19 cellular contexts compared by ENCODE assay signal in the genomic region with DNA sequence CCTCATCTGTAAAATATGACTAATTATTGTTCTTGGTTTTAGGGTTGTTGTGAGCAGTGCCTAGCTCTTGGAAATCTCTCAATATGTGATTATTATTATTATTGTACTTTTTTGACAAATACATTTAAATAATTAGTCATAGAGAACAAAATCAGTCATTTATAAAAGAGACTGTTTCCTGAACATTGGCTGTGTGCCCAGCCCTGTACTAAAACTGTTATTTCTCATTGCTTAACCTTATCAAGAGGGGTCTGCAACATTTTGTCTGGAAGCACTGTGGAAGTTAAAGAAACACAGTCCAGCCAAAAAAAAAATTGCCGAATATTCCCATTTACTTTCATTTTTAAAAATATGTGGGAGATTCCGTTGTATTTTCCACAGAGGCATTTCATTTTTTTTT.
DNase-seq lines count a peak whose midpoint lies in the region; ATAC-seq, FAIRE-seq and TF ChIP-seq lines count a peak whose summit lies in the region.
"Had no signal": no experiment of that assay in that cellular context is flagged by ENCODE, and none has a peak within 500 bp of the region (broad histone marks: within the 10 kb centered on the region; RNA-seq: fewer than 3 reads in every experiment).

No MANE protein-coding gene starts in this region.

- no peak for ATAC-seq in GM19035 (IDR thresholded peaks at IDR 0.05; ENCODE audit: unreplicated experiment)
- ATAC-seq: HCT116 had no signal

- H3K27ac Mint-ChIP-seq in mesothelial cell of epicardium: peak overlapping the region; percentile 33
- H3K27ac Mint-ChIP-seq: CD14-positive monocyte had no signal

- no peak for FAIRE-seq in kidney (lab: Jason Lieb, UNC)
- FAIRE-seq: A204.1, GM12891, GM19239, HTR-8/SVneo had no signal

- H3K4me2 ChIP-seq in fibroblast of lung (ENCODE audit: extremely low read depth, insufficient read depth, low read length): peak overlapping the region; percentile 17

- H3K27me3 Mint-ChIP-seq in mesothelial cell of epicardium (ENCODE audit: low read depth): no peaks in the 10 kb centered on the region

- no peak overlapping the region for H3K4me3 Mint-ChIP-seq in mesothelial cell of epicardium
- H3K4me3 Mint-ChIP-seq: CD14-positive monocyte had no signal

- H3K9ac ChIP-seq in fibroblast of lung (ENCODE audit: insufficient read depth, low read length) (no peak overlapping the region), kidney (ENCODE audit: low read length in 2 of 2) (no peak overlapping the region)

- intact Hi-C loops in kidney (cut with DNase I): no loop called here

- H4K20me1 ChIP-seq in fibroblast of lung (ENCODE audit: control insufficient read depth, extremely low read depth, insufficient read depth, low read length): no peaks in the 10 kb centered on the region

- DNase-seq in fibroblast of lung (ENCODE audit: low read depth in 2 of 2) (peak; percentile 10 to 73), mesothelial cell of epicardium (ENCODE audit: low spot score in 2 of 2, unreplicated experiment in 2 of 2) (no peak), kidney (no peak), NCI-H2227 treated with DMSO at 0.1 percent for 48 hours (lab: John Stamatoyannopoulos, UW) (no peak), GDM1 (lab: John Stamatoyannopoulos, UW) (no peak)
- DNase-seq: Caco-2, MV-4-11, NCI-H1436, NCI-H2081, NCI-H524 treated with DMSO at 0.1 percent for 48 hours had no signal

- no peaks in the 10 kb centered on the region for H3K27me3 ChIP-seq in ACC112 (ENCODE audit: insufficient read depth, low read length)
- H3K27me3 ChIP-seq in fibroblast of lung (ENCODE audit: control insufficient read depth, insufficient read depth, low read length): no peaks in the 10 kb centered on the region

- H3K79me2 ChIP-seq in ACC112 (ENCODE audit: control insufficient read depth, insufficient read depth, low read length, unreplicated experiment) (no peaks in the 10 kb centered on the region), fibroblast of lung (ENCODE audit: control insufficient read depth, insufficient read depth, low read length) (no peaks in the 10 kb centered on the region)

- H3K4me1 Mint-ChIP-seq in mesothelial cell of epicardium: peaks cover 22% of the 10 kb centered on the region
- H3K4me1 Mint-ChIP-seq: CD14-positive monocyte had no signal

- H3K27ac ChIP-seq in ACC112 (ENCODE audit: low read depth, low read length) (no peak overlapping the region), fibroblast of lung (ENCODE audit: insufficient read depth, low read length) (no peak overlapping the region), kidney (ENCODE audit: low read depth in 2 of 2, low read length in 2 of 2) (no peak overlapping the region)

- TF ChIP-seq CTCF in WI38 (IDR thresholded peaks at IDR 0.05; ENCODE audit: low read depth, low read length) (no peak), fibroblast of lung (conservative IDR thresholded peaks at IDR 0.05 in 1 of 2, IDR thresholded peaks at IDR 0.05 in 1 of 2; ENCODE audit: low read depth in 1 of 2, low read length in 2 of 2) (no peak), mesothelial cell of epicardium (IDR thresholded peaks at IDR 0.05; ENCODE audit: unreplicated experiment) (no peak), kidney (IDR thresholded peaks at IDR 0.05; ENCODE audit: borderline replicate concordance, extremely low read depth, insufficient read depth) (no peak)

- H3K9me3 Mint-ChIP-seq in mesothelial cell of epicardium: peaks cover 11% of the 10 kb centered on the region

- no peaks in the 10 kb centered on the region for H3K36me3 ChIP-seq in ACC112 (ENCODE audit: insufficient read depth, low read length)
- H3K36me3 ChIP-seq in fibroblast of lung (ENCODE audit: control insufficient read depth, insufficient read depth, low read length): no peaks in the 10 kb centered on the region
- H3K36me3 ChIP-seq in kidney (ENCODE audit: control insufficient read depth in 1 of 2, insufficient read depth in 2 of 2, low read length in 2 of 2): no peaks in the 10 kb centered on the region

- H2AFZ ChIP-seq in ACC112 (ENCODE audit: low read length, unreplicated experiment) (peak overlapping the region; percentile 89), fibroblast of lung (ENCODE audit: low read length) (no peak overlapping the region)

- no peaks in the 10 kb centered on the region for H3K36me3 Mint-ChIP-seq in mesothelial cell of epicardium
- H3K36me3 Mint-ChIP-seq: CD14-positive monocyte had no signal

- H3K9me3 ChIP-seq in fibroblast of lung (ENCODE audit: control insufficient read depth, insufficient read depth, low read depth, low read length) (no peaks in the 10 kb centered on the region), kidney (ENCODE audit: control insufficient read depth in 1 of 2, low read length in 2 of 2) (no peaks in the 10 kb centered on the region)
- H3K9me3 ChIP-seq: Caco-2 had no signal

- H3K4me3 ChIP-seq in ACC112 (ENCODE audit: low read depth, low read length): peak overlapping the region; percentile 64
- H3K4me3 ChIP-seq in WI38 (ENCODE audit: low read depth, low read length): peak overlapping the region; percentile 21
- H3K4me3 ChIP-seq in fibroblast of lung (replicated peaks in 1 of 4; ENCODE audit: control extremely low read depth in 1 of 4, insufficient read depth in 1 of 4, low read depth in 3 of 4, low read length in 4 of 4): peak overlapping the region in 3 of 4 experiments; percentile 19 to 27 (median 27)
- H3K4me3 ChIP-seq in kidney (ENCODE audit: low read length in 2 of 2): no peak overlapping the region

- H3K4me1 ChIP-seq in ACC112 (ENCODE audit: control insufficient read depth, insufficient read depth, low read length, unreplicated experiment) (peaks cover 3% of the 10 kb centered on the region), fibroblast of lung (ENCODE audit: control insufficient read depth, extremely low read depth, insufficient read depth, low read length) (no peaks in the 10 kb centered on the region), kidney (ENCODE audit: control insufficient read depth in 1 of 2, insufficient read depth in 1 of 2, low read depth in 1 of 2, low read length in 2 of 2) (no peaks in the 10 kb centered on the region)
- H3K4me1 ChIP-seq: Caco-2 had no signal

Comparison
In these comparisons a context has a peak if more than half of its experiments do, and no peak if none do; other contexts are left out.
1. H3K4me3 ChIP-seq: peak in ACC112 (single experiment), WI38 (single experiment) and fibroblast of lung (3 of 4); none in kidney (0 of 2).
2. DNase-seq: peak in fibroblast of lung (2 of 2); none in mesothelial cell of epicardium (0 of 2), kidney (single experiment), NCI-H2227 treated with DMSO at 0.1 percent for 48 hours (single experiment) and GDM1 (single experiment).